ENCODE assay signal across 22 cellular contexts in genomic region chr14:44113769-44114730, GRCh38.
DNase-seq lines count a peak whose midpoint lies in the region; ATAC-seq, FAIRE-seq and TF ChIP-seq lines count a peak whose summit lies in the region.
"Had no signal": no experiment of that assay in that cellular context is flagged by ENCODE, and none has a peak within 500 bp of the region (broad histone marks: within the 10 kb centered on the region; RNA-seq: fewer than 3 reads in every experiment).

No MANE protein-coding gene starts in this region.

- no peak overlapping the region for H3K23ac ChIP-seq in H1 (ENCODE audit: insufficient read length)

- no peaks in the 10 kb centered on the region for H3K27me3 ChIP-seq in H1 (replicated peaks in 1 of 4; ENCODE audit: control insufficient read depth in 3 of 4, extremely low read depth in 1 of 4, insufficient read depth in 3 of 4, low read length in 3 of 4)
- H3K27me3 ChIP-seq: cardiac muscle cell, right atrium auricular region had no signal

- H4K5ac ChIP-seq in H1 (ENCODE audit: insufficient read length, low read depth, low read length): no peak overlapping the region

- no peak overlapping the region for H3K4me3 ChIP-seq in H1 (ENCODE audit: extremely low read depth in 1 of 4, insufficient read depth in 2 of 4, low read depth in 3 of 4, low read length in 4 of 4)
- H3K4me3 ChIP-seq: cardiac muscle cell, right atrium auricular region had no signal

- H2BK12ac ChIP-seq in H1 (ENCODE audit: low read depth, low read length): no peak overlapping the region

- TF ChIP-seq POLR2A in H1 (IDR thresholded peaks at IDR 0.05; ENCODE audit: control extremely low read depth in 1 of 2, low read depth in 2 of 2, low read length in 2 of 2): no peak

- ATAC-seq in GM18868 (IDR thresholded peaks at IDR 0.05; ENCODE audit: unreplicated experiment): peak; percentile 55
- ATAC-seq in HG02759 (IDR thresholded peaks at IDR 0.05; ENCODE audit: unreplicated experiment): peak; percentile 69
- no peak for ATAC-seq in HG03045 (IDR thresholded peaks at IDR 0.05; ENCODE audit: unreplicated experiment)
- ATAC-seq: activated CD4-positive, alpha-beta T cell treated with anti-CD3 and anti-CD28 coated beads for 36 hours; natural killer cell; stimulated activated naive CD8-positive, alpha-beta T cell treated with anti-CD3 and anti-CD28 coated beads, Interleukin-15, Interleukin-2, amounts not matched to agents 100 U/mL and 50 U/mL, for 24 hours had no signal

- peak; percentile 59 to 71 for DNase-seq in Kasumi-1 (lab: John Stamatoyannopoulos, UW)
- DNase-seq in H1 (ENCODE audit: low read depth in 1 of 2, low spot score in 2 of 2): no peak
- no peak for DNase-seq in foreskin melanocyte
- no peak for DNase-seq in GM03348 (ENCODE audit: low spot score)
- DNase-seq in NCI-H2029 (lab: John Stamatoyannopoulos, UW): no peak
- DNase-seq: activated CD4-positive, alpha-beta T cell treated with anti-CD3 and anti-CD28 coated beads for 36 hours; activated naive CD4-positive, alpha-beta T cell treated with anti-CD3 and anti-CD28 coated beads, Interleukin-2, amount 10 ng/mL, durations not matched to agents 7 days and 5 days; CD4-positive, CD25-positive, alpha-beta regulatory T cell; DMS53; H9; head of caudate nucleus; natural killer cell; NCI-H1436 treated with DMSO at 0.1 percent for 48 hours; NCI-H2171; NCI-H524; stimulated activated CD4-positive, alpha-beta T cell treated with anti-CD3 and anti-CD28 coated beads, Interleukin-4, amount 100 ng/mL, for 24 hours; stimulated activated naive CD8-positive, alpha-beta T cell treated with anti-CD3 and anti-CD28 coated beads, Interleukin-15, Interleukin-2, amounts not matched to agents 100 U/mL and 50 U/mL, for 24 hours had no signal

- no peak overlapping the region for H3K27ac ChIP-seq in H1 (ENCODE audit: low read depth, low read length)
- H3K27ac ChIP-seq: cardiac muscle cell, right atrium auricular region had no signal

- no peak for TF ChIP-seq RAD21 in H1 (IDR thresholded peaks at IDR 0.05 in 1 of 2, conservative IDR thresholded peaks at IDR 0.05 in 1 of 2; ENCODE audit: low read depth in 2 of 2, low read length in 2 of 2)

- H2BK15ac ChIP-seq in H1 (ENCODE audit: low read length): no peak overlapping the region

- no peaks in the 10 kb centered on the region for H3K79me1 ChIP-seq in H1 (ENCODE audit: low read depth, low read length)

- no peaks in the 10 kb centered on the region for H3K79me2 ChIP-seq in H1 (ENCODE audit: control insufficient read depth in 1 of 2, insufficient read depth in 2 of 2, low read length in 2 of 2)

- H3K23me2 ChIP-seq in H1 (ENCODE audit: low read depth, low read length): no peaks in the 10 kb centered on the region

- no peak overlapping the region for H3K56ac ChIP-seq in H1 (replicated peaks; ENCODE audit: insufficient read length, low read depth, low read length)

- no peak overlapping the region for H3K9ac ChIP-seq in H1 (replicated peaks in 1 of 4; ENCODE audit: extremely low read depth in 1 of 4, low read depth in 3 of 4, low read length in 3 of 4)

- WGBS in H1 (ENCODE audit: extremely low coverage in 1 of 2, insufficient coverage in 1 of 2, insufficient read length in 1 of 2, insufficient replicate concordance in 2 of 2, low coverage in 1 of 2, low lambda C conversion rate in 2 of 2, missing lambda C conversion rate in 1 of 2), 2 experiments: 98% methylated on average over 7 of the region's 7 CpGs; no CpG with 5 or more reads in 1 of the 2 experiments

- no peak overlapping the region for H3K4ac ChIP-seq in H1 (replicated peaks; ENCODE audit: insufficient read length, low read depth, low read length)

- 0 out of 2 replicates have a peak overlapping the region, but pooled peaks have one; percentile 54 for H2AFZ ChIP-seq in H1 (ENCODE audit: low read length)

- FAIRE-seq in H1 (lab: Jason Lieb, UNC): no peak

- H2AK5ac ChIP-seq in H1 (ENCODE audit: low read depth, low read length): no peak overlapping the region

- no peak overlapping the region for H4K91ac ChIP-seq in H1 (replicated peaks; ENCODE audit: insufficient read length, low read length)

- H3K36me3 ChIP-seq in H1 (ENCODE audit: control insufficient read depth in 2 of 4, insufficient read depth in 4 of 4, low read length in 3 of 4): no peaks in the 10 kb centered on the region; a peak in 1 of 8 replicates
- H3K36me3 ChIP-seq: cardiac muscle cell, right atrium auricular region had no signal

- no peak for TF ChIP-seq EP300 in H1 (IDR thresholded peaks at IDR 0.05; ENCODE audit: borderline replicate concordance in 1 of 2, low read depth in 2 of 2, low read length in 2 of 2)

- peaks cover 10 to 11% of the 10 kb centered on the region in 2 experiments for H3K9me3 ChIP-seq in H1 (ENCODE audit: insufficient read depth in 2 of 2, low read depth in 1 of 2, low read length in 1 of 2)
- H3K9me3 ChIP-seq: right atrium auricular region had no signal

- no peak overlapping the region for H2BK5ac ChIP-seq in H1 (ENCODE audit: low read depth, low read length)

- H3K4me2 ChIP-seq in H1 (ENCODE audit: insufficient read depth in 1 of 2, low read depth in 2 of 2, low read length in 2 of 2): no peak overlapping the region

- TF ChIP-seq CTCF in H1 (IDR thresholded peaks at IDR 0.05; ENCODE audit: control extremely low read depth in 1 of 3, insufficient read depth in 1 of 3, low read depth in 1 of 3, low read length in 3 of 3): no peak

- H3K14ac ChIP-seq in H1 (ENCODE audit: insufficient read length): no peak overlapping the region

- CTCF ChIA-PET in H1 (lab: Charles Lee; ENCODE audit: partially characterized antibody): interaction anchor here (0.7 to 0.8 kb wide), 2 partner anchors 53 to 733 kb away, joined by 3 to 4 read pairs; no protein-coding TSS in a partner anchor

- H4K20me1 ChIP-seq in H1 (replicated peaks in 1 of 2; ENCODE audit: control insufficient read depth in 1 of 2, insufficient read depth in 2 of 2, low read length in 2 of 2): no peaks in the 10 kb centered on the region

- H3K4me1 ChIP-seq in H1 (replicated peaks in 1 of 4; ENCODE audit: control insufficient read depth in 3 of 4, insufficient read depth in 4 of 4, low read length in 3 of 4): no peaks in the 10 kb centered on the region
- H3K4me1 ChIP-seq: right atrium auricular region had no signal

- POLR2A ChIA-PET in H1 (lab: Charles Lee; ENCODE audit: partially characterized antibody): no interaction called here

- no peak overlapping the region for H2BK120ac ChIP-seq in H1 (replicated peaks; ENCODE audit: low read depth, low read length)

- H3K18ac ChIP-seq in H1 (ENCODE audit: extremely low read depth, low read length): no peak overlapping the region

- no peak overlapping the region for H2BK20ac ChIP-seq in H1 (ENCODE audit: low read length)

- H4K8ac ChIP-seq in H1 (ENCODE audit: extremely low read depth, insufficient read depth, low read length): no peak overlapping the region

TF ChIP-seq in H1, 55 proteins besides CTCF, POLR2A, EP300 and RAD21:
- TF ChIP-seq KDM1A (IDR thresholded peaks at IDR 0.05; ENCODE audit: borderline replicate concordance, low read length): no peak
- TF ChIP-seq GTF2F1 (IDR thresholded peaks at IDR 0.05; ENCODE audit: borderline replicate concordance, low read depth, low read length): no peak
- no peak for TF ChIP-seq KDM5A (IDR thresholded peaks at IDR 0.05; ENCODE audit: low read length)
- no peak for TF ChIP-seq TAF7 (optimal IDR thresholded peaks at IDR 0.05; ENCODE audit: borderline replicate concordance, low read depth, low read length)
- TF ChIP-seq SRF (IDR thresholded peaks at IDR 0.05; ENCODE audit: low read depth, low read length): no peak
- no peak for TF ChIP-seq EGR1 (IDR thresholded peaks at IDR 0.05; ENCODE audit: borderline replicate concordance, low read depth, low read length)
- no peak for TF ChIP-seq SUZ12 (IDR thresholded peaks at IDR 0.05; ENCODE audit: low read length)
- TF ChIP-seq SP4 (IDR thresholded peaks at IDR 0.05; ENCODE audit: low read length): no peak
- no peak for TF ChIP-seq TAF1 (IDR thresholded peaks at IDR 0.05; ENCODE audit: low read depth, low read length)
- no peak for TF ChIP-seq POU5F1 (IDR thresholded peaks at IDR 0.05; ENCODE audit: low read depth, low read length)
- TF ChIP-seq POLR2AphosphoS5 (IDR thresholded peaks at IDR 0.05; ENCODE audit: low read depth, low read length): no peak
- no peak for TF ChIP-seq SIX5 (IDR thresholded peaks at IDR 0.05; ENCODE audit: low read depth, low read length)

Comparison
In these comparisons a context has a peak if more than half of its experiments do, and no peak if none do; other contexts are left out.
1. DNase-seq: peak in Kasumi-1 (2 of 2); none in H1 (0 of 2), foreskin melanocyte (single experiment), GM03348 (single experiment) and NCI-H2029 (single experiment).